ENCODE assay signal across 1 cellular context in genomic region chr6:111483736-111484654, GRCh38.
TF ChIP-seq lines count a peak whose summit lies in the region.

No MANE protein-coding gene starts in this region.

TF ChIP-seq in K562, 482 proteins besides CTCF, POLR2A, EP300 and RAD21 (continued from another document and continues in another):
- TF ChIP-seq, protein P1, sequence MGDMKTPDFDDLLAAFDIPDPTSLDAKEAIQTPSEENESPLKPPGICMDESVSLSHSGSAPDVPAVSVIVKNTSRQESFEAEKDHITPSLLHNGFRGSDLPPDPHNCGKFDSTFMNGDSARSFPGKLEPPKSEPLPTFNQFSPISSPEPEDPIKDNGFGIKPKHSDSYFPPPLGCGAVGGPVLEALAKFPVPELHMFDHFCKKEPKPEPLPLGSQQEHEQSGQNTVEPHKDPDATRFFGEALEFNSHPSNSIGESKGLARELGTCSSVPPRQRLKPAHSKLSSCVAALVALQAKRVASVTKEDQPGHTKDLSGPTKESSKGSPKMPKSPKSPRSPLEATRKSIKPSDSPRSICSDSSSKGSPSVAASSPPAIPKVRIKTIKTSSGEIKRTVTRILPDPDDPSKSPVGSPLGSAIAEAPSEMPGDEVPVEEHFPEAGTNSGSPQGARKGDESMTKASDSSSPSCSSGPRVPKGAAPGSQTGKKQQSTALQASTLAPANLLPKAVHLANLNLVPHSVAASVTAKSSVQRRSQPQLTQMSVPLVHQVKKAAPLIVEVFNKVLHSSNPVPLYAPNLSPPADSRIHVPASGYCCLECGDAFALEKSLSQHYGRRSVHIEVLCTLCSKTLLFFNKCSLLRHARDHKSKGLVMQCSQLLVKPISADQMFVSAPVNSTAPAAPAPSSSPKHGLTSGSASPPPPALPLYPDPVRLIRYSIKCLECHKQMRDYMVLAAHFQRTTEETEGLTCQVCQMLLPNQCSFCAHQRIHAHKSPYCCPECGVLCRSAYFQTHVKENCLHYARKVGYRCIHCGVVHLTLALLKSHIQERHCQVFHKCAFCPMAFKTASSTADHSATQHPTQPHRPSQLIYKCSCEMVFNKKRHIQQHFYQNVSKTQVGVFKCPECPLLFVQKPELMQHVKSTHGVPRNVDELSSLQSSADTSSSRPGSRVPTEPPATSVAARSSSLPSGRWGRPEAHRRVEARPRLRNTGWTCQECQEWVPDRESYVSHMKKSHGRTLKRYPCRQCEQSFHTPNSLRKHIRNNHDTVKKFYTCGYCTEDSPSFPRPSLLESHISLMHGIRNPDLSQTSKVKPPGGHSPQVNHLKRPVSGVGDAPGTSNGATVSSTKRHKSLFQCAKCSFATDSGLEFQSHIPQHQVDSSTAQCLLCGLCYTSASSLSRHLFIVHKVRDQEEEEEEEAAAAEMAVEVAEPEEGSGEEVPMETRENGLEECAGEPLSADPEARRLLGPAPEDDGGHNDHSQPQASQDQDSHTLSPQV (IDR thresholded peaks at IDR 0.05): peak; percentile 81
- TF ChIP-seq SNIP1 (IDR thresholded peaks at IDR 0.05; ENCODE audit: low read depth) (no peak), TAF1 (IDR thresholded peaks at IDR 0.05; ENCODE audit: control insufficient read depth, extremely low read depth, insufficient read depth, low read length, severe bottlenecking) (peak; percentile 64), NR2C1 (IDR thresholded peaks at IDR 0.05) (no peak), NR2C1 (tag; IDR thresholded peaks at IDR 0.05) (0 out of 2 replicates have a peak, but pooled peaks have one; percentile 15), RBM39 (optimal IDR thresholded peaks at IDR 0.05; ENCODE audit: low read depth, low read length) (peak; percentile 85), EHMT2 (IDR thresholded peaks at IDR 0.05) (no peak), GTF2A2 (tag; IDR thresholded peaks at IDR 0.05) (peak; percentile 88), FOXJ2 (tag; IDR thresholded peaks at IDR 0.05) (peak; percentile 87), VEZF1 (CRISPR knock-in tag; IDR thresholded peaks at IDR 0.05) (peak; percentile 98), TRIM24 (IDR thresholded peaks at IDR 0.05) (peak in 1 of 2 experiments; percentile 45; a peak in 1 of 4 replicates), POLR2AphosphoS5 (IDR thresholded peaks at IDR 0.05; ENCODE audit: control insufficient read depth, insufficient read depth, low read depth, low read length) (peak; percentile 77), PYGO2 (tag; IDR thresholded peaks at IDR 0.05) (no peak), NFATC3 (IDR thresholded peaks at IDR 0.05) (0 out of 2 replicates have a peak, but pooled peaks have one; percentile 33), TSHZ1 (CRISPR knock-in tag; IDR thresholded peaks at IDR 0.05) (no peak), ZNF830 (CRISPR knock-in tag; IDR thresholded peaks at IDR 0.05) (no peak), ZNF140 (CRISPR knock-in tag; IDR thresholded peaks at IDR 0.05) (no peak), KDM5B (IDR thresholded peaks at IDR 0.05; ENCODE audit: insufficient replicate concordance, low read depth, low read length) (peak; percentile 89), ZNF41 (CRISPR knock-in tag; conservative IDR thresholded peaks at IDR 0.05) (no peak), BCL6 (CRISPR knock-in tag; IDR thresholded peaks at IDR 0.05) (no peak), CREM (IDR thresholded peaks at IDR 0.05; ENCODE audit: low read depth) (0 out of 2 replicates have a peak, but pooled peaks have one; percentile 44), BCOR (IDR thresholded peaks at IDR 0.05) (peak; percentile 54; the same call in 1 of the 2 replicates)
- TF ChIP-seq, protein P2, sequence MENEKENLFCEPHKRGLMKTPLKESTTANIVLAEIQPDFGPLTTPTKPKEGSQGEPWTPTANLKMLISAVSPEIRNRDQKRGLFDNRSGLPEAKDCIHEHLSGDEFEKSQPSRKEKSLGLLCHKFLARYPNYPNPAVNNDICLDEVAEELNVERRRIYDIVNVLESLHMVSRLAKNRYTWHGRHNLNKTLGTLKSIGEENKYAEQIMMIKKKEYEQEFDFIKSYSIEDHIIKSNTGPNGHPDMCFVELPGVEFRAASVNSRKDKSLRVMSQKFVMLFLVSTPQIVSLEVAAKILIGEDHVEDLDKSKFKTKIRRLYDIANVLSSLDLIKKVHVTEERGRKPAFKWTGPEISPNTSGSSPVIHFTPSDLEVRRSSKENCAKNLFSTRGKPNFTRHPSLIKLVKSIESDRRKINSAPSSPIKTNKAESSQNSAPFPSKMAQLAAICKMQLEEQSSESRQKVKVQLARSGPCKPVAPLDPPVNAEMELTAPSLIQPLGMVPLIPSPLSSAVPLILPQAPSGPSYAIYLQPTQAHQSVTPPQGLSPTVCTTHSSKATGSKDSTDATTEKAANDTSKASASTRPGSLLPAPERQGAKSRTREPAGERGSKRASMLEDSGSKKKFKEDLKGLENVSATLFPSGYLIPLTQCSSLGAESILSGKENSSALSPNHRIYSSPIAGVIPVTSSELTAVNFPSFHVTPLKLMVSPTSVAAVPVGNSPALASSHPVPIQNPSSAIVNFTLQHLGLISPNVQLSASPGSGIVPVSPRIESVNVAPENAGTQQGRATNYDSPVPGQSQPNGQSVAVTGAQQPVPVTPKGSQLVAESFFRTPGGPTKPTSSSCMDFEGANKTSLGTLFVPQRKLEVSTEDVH (IDR thresholded peaks at IDR 0.05; ENCODE audit: low read depth, partially characterized antibody): peak; percentile 72
- TF ChIP-seq, protein P3, sequence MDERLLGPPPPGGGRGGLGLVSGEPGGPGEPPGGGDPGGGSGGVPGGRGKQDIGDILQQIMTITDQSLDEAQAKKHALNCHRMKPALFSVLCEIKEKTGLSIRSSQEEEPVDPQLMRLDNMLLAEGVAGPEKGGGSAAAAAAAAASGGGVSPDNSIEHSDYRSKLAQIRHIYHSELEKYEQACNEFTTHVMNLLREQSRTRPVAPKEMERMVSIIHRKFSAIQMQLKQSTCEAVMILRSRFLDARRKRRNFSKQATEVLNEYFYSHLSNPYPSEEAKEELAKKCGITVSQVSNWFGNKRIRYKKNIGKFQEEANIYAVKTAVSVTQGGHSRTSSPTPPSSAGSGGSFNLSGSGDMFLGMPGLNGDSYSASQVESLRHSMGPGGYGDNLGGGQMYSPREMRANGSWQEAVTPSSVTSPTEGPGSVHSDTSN (CRISPR knock-in tag; IDR thresholded peaks at IDR 0.05; ENCODE audit: low read depth): no peak
- TF ChIP-seq, protein P3 (tag; conservative IDR thresholded peaks at IDR 0.05; ENCODE audit: low read depth): 0 out of 2 replicates have a peak, but pooled peaks have one; percentile 32
- TF ChIP-seq, protein P4, sequence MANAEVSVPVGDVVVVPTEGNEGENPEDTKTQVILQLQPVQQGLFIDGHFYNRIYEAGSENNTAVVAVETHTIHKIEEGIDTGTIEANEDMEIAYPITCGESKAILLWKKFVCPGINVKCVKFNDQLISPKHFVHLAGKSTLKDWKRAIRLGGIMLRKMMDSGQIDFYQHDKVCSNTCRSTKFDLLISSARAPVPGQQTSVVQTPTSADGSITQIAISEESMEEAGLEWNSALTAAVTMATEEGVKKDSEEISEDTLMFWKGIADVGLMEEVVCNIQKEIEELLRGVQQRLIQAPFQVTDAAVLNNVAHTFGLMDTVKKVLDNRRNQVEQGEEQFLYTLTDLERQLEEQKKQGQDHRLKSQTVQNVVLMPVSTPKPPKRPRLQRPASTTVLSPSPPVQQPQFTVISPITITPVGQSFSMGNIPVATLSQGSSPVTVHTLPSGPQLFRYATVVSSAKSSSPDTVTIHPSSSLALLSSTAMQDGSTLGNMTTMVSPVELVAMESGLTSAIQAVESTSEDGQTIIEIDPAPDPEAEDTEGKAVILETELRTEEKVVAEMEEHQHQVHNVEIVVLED (CRISPR knock-in tag; IDR thresholded peaks at IDR 0.05): peak; percentile 42
- TF ChIP-seq, protein P5, sequence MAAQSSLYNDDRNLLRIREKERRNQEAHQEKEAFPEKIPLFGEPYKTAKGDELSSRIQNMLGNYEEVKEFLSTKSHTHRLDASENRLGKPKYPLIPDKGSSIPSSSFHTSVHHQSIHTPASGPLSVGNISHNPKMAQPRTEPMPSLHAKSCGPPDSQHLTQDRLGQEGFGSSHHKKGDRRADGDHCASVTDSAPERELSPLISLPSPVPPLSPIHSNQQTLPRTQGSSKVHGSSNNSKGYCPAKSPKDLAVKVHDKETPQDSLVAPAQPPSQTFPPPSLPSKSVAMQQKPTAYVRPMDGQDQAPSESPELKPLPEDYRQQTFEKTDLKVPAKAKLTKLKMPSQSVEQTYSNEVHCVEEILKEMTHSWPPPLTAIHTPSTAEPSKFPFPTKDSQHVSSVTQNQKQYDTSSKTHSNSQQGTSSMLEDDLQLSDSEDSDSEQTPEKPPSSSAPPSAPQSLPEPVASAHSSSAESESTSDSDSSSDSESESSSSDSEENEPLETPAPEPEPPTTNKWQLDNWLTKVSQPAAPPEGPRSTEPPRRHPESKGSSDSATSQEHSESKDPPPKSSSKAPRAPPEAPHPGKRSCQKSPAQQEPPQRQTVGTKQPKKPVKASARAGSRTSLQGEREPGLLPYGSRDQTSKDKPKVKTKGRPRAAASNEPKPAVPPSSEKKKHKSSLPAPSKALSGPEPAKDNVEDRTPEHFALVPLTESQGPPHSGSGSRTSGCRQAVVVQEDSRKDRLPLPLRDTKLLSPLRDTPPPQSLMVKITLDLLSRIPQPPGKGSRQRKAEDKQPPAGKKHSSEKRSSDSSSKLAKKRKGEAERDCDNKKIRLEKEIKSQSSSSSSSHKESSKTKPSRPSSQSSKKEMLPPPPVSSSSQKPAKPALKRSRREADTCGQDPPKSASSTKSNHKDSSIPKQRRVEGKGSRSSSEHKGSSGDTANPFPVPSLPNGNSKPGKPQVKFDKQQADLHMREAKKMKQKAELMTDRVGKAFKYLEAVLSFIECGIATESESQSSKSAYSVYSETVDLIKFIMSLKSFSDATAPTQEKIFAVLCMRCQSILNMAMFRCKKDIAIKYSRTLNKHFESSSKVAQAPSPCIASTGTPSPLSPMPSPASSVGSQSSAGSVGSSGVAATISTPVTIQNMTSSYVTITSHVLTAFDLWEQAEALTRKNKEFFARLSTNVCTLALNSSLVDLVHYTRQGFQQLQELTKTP (IDR thresholded peaks at IDR 0.05; ENCODE audit: low read depth in 1 of 2, partially characterized antibody in 2 of 2): peak in 1 of 2 experiments; percentile 64
- TF ChIP-seq, protein P6, sequence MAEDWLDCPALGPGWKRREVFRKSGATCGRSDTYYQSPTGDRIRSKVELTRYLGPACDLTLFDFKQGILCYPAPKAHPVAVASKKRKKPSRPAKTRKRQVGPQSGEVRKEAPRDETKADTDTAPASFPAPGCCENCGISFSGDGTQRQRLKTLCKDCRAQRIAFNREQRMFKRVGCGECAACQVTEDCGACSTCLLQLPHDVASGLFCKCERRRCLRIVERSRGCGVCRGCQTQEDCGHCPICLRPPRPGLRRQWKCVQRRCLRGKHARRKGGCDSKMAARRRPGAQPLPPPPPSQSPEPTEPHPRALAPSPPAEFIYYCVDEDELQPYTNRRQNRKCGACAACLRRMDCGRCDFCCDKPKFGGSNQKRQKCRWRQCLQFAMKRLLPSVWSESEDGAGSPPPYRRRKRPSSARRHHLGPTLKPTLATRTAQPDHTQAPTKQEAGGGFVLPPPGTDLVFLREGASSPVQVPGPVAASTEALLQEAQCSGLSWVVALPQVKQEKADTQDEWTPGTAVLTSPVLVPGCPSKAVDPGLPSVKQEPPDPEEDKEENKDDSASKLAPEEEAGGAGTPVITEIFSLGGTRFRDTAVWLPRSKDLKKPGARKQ (CRISPR knock-in tag; IDR thresholded peaks at IDR 0.05): no peak
